Comparison of ENCODE assay signal across 33 cellular contexts in the genomic region with DNA sequence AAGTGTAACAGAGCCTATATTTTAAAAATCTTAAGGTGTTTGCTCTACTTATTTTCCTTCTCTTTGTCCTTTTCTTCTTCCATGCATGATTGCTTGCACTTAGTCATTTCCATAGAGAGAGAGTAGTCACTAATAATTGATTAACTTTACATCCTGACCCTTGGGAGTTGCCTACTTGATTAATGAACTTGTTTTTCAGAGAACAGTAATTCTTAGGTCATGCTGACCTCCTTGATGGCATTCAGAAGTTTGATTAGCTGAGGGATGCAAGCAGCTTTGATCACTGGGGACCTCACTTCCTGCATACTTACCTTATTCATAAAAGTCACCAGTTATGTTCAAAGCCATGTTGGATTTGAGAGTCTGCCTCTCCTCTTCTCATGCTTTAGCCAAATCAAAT.
"Had no signal": no experiment of that assay in that cellular context is flagged by ENCODE, and none has a peak within 500 bp of the region (broad histone marks: within the 10 kb centered on the region; RNA-seq: fewer than 3 reads in every experiment).

No MANE protein-coding gene starts in this region.

- H3K4me1 Mint-ChIP-seq: activated B cell treated with CpG ODN at 0.5 μM for 24 hours had no signal

- H3K4me3 ChIP-seq: adrenal gland, MG63, PC-9 had no signal

- H3K4me3 Mint-ChIP-seq: activated B cell treated with CpG ODN at 0.5 μM for 24 hours; activated CD4-positive, alpha-beta memory T cell treated with anti-CD3 and anti-CD28 coated beads for 36 hours; activated naive CD4-positive, alpha-beta T cell treated with anti-CD3 and anti-CD28 coated beads for 36 hours; activated T-cell treated with anti-CD3 and anti-CD28 coated beads, Interleukin-2, amount 50 U/mL, for 4 hours; activated T-helper 1 cell treated with anti-CD3 and anti-CD28 coated beads, Interleukin-12 subunit alpha, Interleukin-12 subunit beta, Interleukin-2, Interleukin-4 antibody, amounts not matched to agents 30 ng/mL and 10 ng/mL and 1 ng/mL, durations not matched to agents 14 hours and 24 hours and 36 hours; brain had no signal

- ATAC-seq: activated naive CD4-positive, alpha-beta T cell treated with anti-CD3 and anti-CD28 coated beads, Interleukin-2, amount 50 U/mL, for 72 hours; activated T-cell treated with anti-CD3 and anti-CD28 coated beads, Interleukin-2, amount 50 U/mL, for 4 hours had no signal

- H3K27ac Mint-ChIP-seq: activated B cell treated with CpG ODN at 0.5 μM for 24 hours; activated CD4-positive, alpha-beta memory T cell treated with anti-CD3 and anti-CD28 coated beads for 36 hours; activated naive CD4-positive, alpha-beta T cell treated with anti-CD3 and anti-CD28 coated beads for 36 hours; activated naive CD4-positive, alpha-beta T cell treated with anti-CD3 and anti-CD28 coated beads, Interleukin-2, amount 50 U/mL, for 72 hours; activated T-helper 1 cell treated with anti-CD3 and anti-CD28 coated beads, Interleukin-12 subunit alpha, Interleukin-12 subunit beta, Interleukin-2, Interleukin-4 antibody, amounts not matched to agents 30 ng/mL and 10 ng/mL and 1 ng/mL, durations not matched to agents 14 hours and 24 hours and 36 hours; brain had no signal

- H3K27me3 Mint-ChIP-seq: activated B cell treated with CpG ODN at 0.5 μM for 24 hours; activated CD4-positive, alpha-beta memory T cell treated with anti-CD3 and anti-CD28 coated beads for 36 hours; brain had no signal

- H3K36me3 Mint-ChIP-seq: activated CD4-positive, alpha-beta memory T cell treated with anti-CD3 and anti-CD28 coated beads for 36 hours; activated naive CD4-positive, alpha-beta T cell treated with anti-CD3 and anti-CD28 coated beads, Interleukin-2, amount 50 U/mL, for 72 hours had no signal

- DNase-seq: activated B cell treated with CpG ODN at 0.5 μM for 24 hours; activated CD4-positive, alpha-beta memory T cell treated with anti-CD3 and anti-CD28 coated beads for 36 hours; activated CD4-positive, alpha-beta T cell treated with anti-CD3 and anti-CD28 coated beads for 4 hours; activated CD4-positive, alpha-beta T cell treated with anti-CD3 and anti-CD28 coated beads, Interleukin-2, amount 50 U/mL, for 1 hour; activated CD4-positive, CD25-positive, alpha-beta regulatory T cell treated with anti-CD3 and anti-CD28 coated beads, Interleukin-2, amount 50 U/mL, for 72 hours; activated CD8-positive, alpha-beta memory T cell treated with anti-CD3 and anti-CD28 coated beads, Interleukin-2, amount 50 U/mL, for 4 hours; activated gamma-delta T cell treated with Interleukin-2 at 50 U/mL for 16 hours; activated naive CD4-positive, alpha-beta T cell treated with anti-CD3 and anti-CD28 coated beads for 36 hours; activated T-cell treated with anti-CD3 and anti-CD28 coated beads for 4 hours; activated T-cell treated with anti-CD3 and anti-CD28 coated beads, Interleukin-2, amount 50 U/mL, for 4 hours; adrenal gland; caudate nucleus; Kasumi-1; KG1; MG63; NCI-H1048; NCI-H1105 treated with DMSO at 0.1 percent for 48 hours; NCI-H1436; NCI-H1694 treated with DMSO at 0.1 percent for 48 hours; NCI-H2029; NCI-H510A; NCI-H526; NCI-H748 treated with DMSO at 0.1 percent for 48 hours; NK-92 treated with Interleukin-12 subunit alpha and Interleukin-12 subunit beta, amount 100 ng/mL, for 24 hours; PC-9; Right ventricle myocardium superior; SW 1271; T-helper 1 cell; T-helper 2 cell; T-helper 9 cell had no signal
